In genomic region chr11:78277314-78277994, GRCh38 we compare ENCODE assay signal across 15 cellular contexts.
DNase-seq lines count a peak whose midpoint lies in the region; ATAC-seq, FAIRE-seq and TF ChIP-seq lines count a peak whose summit lies in the region.
"Had no signal": no experiment of that assay in that cellular context is flagged by ENCODE, and none has a peak within 500 bp of the region (broad histone marks: within the 10 kb centered on the region; RNA-seq: fewer than 3 reads in every experiment).

No MANE protein-coding gene starts in this region.

- H3K9me3 Mint-ChIP-seq in neural progenitor cell = peaks cover 15% of the 10 kb centered on the region
- H3K9me3 Mint-ChIP-seq: natural killer cell treated with Interleukin-12 subunit alpha and Interleukin-12 subunit beta and Interleukin-15 and Interleukin-18, amount 100 ng/mL, for 72 hours had no signal

- POLR2A ChIA-PET in A549 (lab: Yijun Ruan, JAX) (no interaction called here), K562 (lab: Yijun Ruan, JAX) (interaction anchor here (0.7 kb wide), 1 partner anchor 289 kb away, joined by 3 read pairs; no protein-coding TSS in a partner anchor)

- H3K4me3 Mint-ChIP-seq in neural progenitor cell = no peak overlapping the region
- H3K4me3 Mint-ChIP-seq: activated naive CD8-positive, alpha-beta T cell; natural killer cell treated with Interleukin-12 subunit alpha and Interleukin-12 subunit beta and Interleukin-15 and Interleukin-18, amount 100 ng/mL, for 72 hours had no signal

- intact Hi-C loops in K562 (cut with micrococcal nuclease) = no loop called here

- TF ChIP-seq EP300 in A549 (IDR thresholded peaks at IDR 0.05) (no peak), K562 (IDR thresholded peaks at IDR 0.05; ENCODE audit: low read length) (no peak)

- no peak for TF ChIP-seq RAD21 in A549 (conservative IDR thresholded peaks at IDR 0.05 in 1 of 2, IDR thresholded peaks at IDR 0.05 in 1 of 2)
- TF ChIP-seq RAD21 in K562 (CRISPR knock-in tag; conservative IDR thresholded peaks at IDR 0.05 in 1 of 2, IDR thresholded peaks at IDR 0.05 in 1 of 2) = no peak

- TF ChIP-seq CTCF in A549 (IDR thresholded peaks at IDR 0.05) (no peak), LNCaP clone FGC (IDR thresholded peaks at IDR 0.05; ENCODE audit: control insufficient read depth, extremely low read depth, insufficient read depth) (no peak), K562 (IDR thresholded peaks at IDR 0.05 in 2 of 3, conservative IDR thresholded peaks at IDR 0.05 in 1 of 3; ENCODE audit: insufficient read depth in 2 of 3, low read depth in 1 of 3, low read length in 3 of 3) (no peak), neural progenitor cell (IDR thresholded peaks at IDR 0.05) (no peak)

- H3K4me3 ChIP-seq in A549 (no peak overlapping the region), LNCaP clone FGC (ENCODE audit: low read depth, low read length) (no peak overlapping the region), K562 (no peak overlapping the region), neural progenitor cell (no peak overlapping the region)
- H3K4me3 ChIP-seq: gastrocnemius medialis had no signal

- H3K27ac Mint-ChIP-seq in neural progenitor cell = peak overlapping the region; percentile 34
- H3K27ac Mint-ChIP-seq: activated naive CD8-positive, alpha-beta T cell; natural killer cell treated with Interleukin-12 subunit alpha and Interleukin-12 subunit beta and Interleukin-15 and Interleukin-18, amount 100 ng/mL, for 72 hours had no signal

- no peaks in the 10 kb centered on the region for H4K20me1 ChIP-seq in K562 (replicated peaks; ENCODE audit: control insufficient read depth, insufficient read depth, low read length)
- no peaks in the 10 kb centered on the region for H4K20me1 ChIP-seq in neural progenitor cell (ENCODE audit: low read depth)

- H3K27ac ChIP-seq in A549 (0 out of 6 replicates have a peak overlapping the region, but pooled peaks of 1 of the 2 experiments have one; percentile 4), K562 (ENCODE audit: extremely low read depth, low read depth, low read length) (no peak overlapping the region), neural progenitor cell (no peak overlapping the region)
- H3K27ac ChIP-seq: gastrocnemius medialis, WERI-Rb-1 had no signal

- no peak for ATAC-seq in A549
- peak; percentile 25 for ATAC-seq in K562
- ATAC-seq: gastrocnemius medialis; natural killer cell treated with Interleukin-12 subunit alpha and Interleukin-12 subunit beta and Interleukin-15 and Interleukin-18, amount 100 ng/mL, for 72 hours had no signal

- CTCF ChIA-PET in A549 (lab: Yijun Ruan, JAX) = interaction anchor here (1.2 kb wide), 1 partner anchor 287 kb away, joined by 4 read pairs; no protein-coding TSS in a partner anchor
- CTCF ChIA-PET in K562 (lab: Yijun Ruan, JAX; ENCODE audit: low intra/inter-chr PET ratio) = no interaction called here

- H3K9me3 ChIP-seq in A549 (peaks cover 8% of the 10 kb centered on the region), K562 (replicated peaks; ENCODE audit: control insufficient read depth, insufficient read depth, low read depth, low read length) (peaks cover 11% of the 10 kb centered on the region), neural progenitor cell (ENCODE audit: low read depth) (peaks cover 12% of the 10 kb centered on the region)
- H3K9me3 ChIP-seq: gastrocnemius medialis had no signal

- peaks cover 5% of the 10 kb centered on the region for H3K27me3 Mint-ChIP-seq in neural progenitor cell (ENCODE audit: insufficient read depth, low read depth)
- H3K27me3 Mint-ChIP-seq: activated naive CD8-positive, alpha-beta T cell; natural killer cell treated with Interleukin-12 subunit alpha and Interleukin-12 subunit beta and Interleukin-15 and Interleukin-18, amount 100 ng/mL, for 72 hours had no signal

- FAIRE-seq in A549 (lab: Jason Lieb, UNC) = no peak
- FAIRE-seq in K562 (lab: Jason Lieb, UNC) = peak; percentile 68
- FAIRE-seq: GM12891, keratinocyte had no signal

- H2AFZ ChIP-seq in K562 (ENCODE audit: low read depth, low read length) (no peak overlapping the region), neural progenitor cell (replicated peaks) (no peak overlapping the region)

- H3K36me3 ChIP-seq in K562 (ENCODE audit: control insufficient read depth, insufficient read depth, low read length) = peaks cover 31% of the 10 kb centered on the region; the same call in 2 of the 3 replicates
- H3K36me3 ChIP-seq in neural progenitor cell = no peaks in the 10 kb centered on the region
- H3K36me3 ChIP-seq: gastrocnemius medialis, WERI-Rb-1 had no signal

- peaks cover 19% of the 10 kb centered on the region for H3K36me3 Mint-ChIP-seq in neural progenitor cell
- H3K36me3 Mint-ChIP-seq: natural killer cell treated with Interleukin-12 subunit alpha and Interleukin-12 subunit beta and Interleukin-15 and Interleukin-18, amount 100 ng/mL, for 72 hours had no signal

- TF ChIP-seq POLR2A in A549 (IDR thresholded peaks at IDR 0.05; ENCODE audit: low read length) = no peak
- no peak for TF ChIP-seq POLR2A in K562 (conservative IDR thresholded peaks at IDR 0.05)

- TSS peak; percentile 17 for BruUV-seq in K562 (replicated peaks; lab: Mats Ljungman, UMichigan)

- H3K9ac ChIP-seq in K562 (ENCODE audit: insufficient read depth in 1 of 2, low read depth in 2 of 2, low read length in 2 of 2) = no peak overlapping the region; a peak in 1 of 4 replicates
- H3K9ac ChIP-seq in neural progenitor cell = no peak overlapping the region

- H3K4me1 Mint-ChIP-seq in neural progenitor cell = peaks cover 4% of the 10 kb centered on the region

- DNase-seq in A549 (ENCODE audit: low read depth in 1 of 2, low spot score in 1 of 2) (no peak), LNCaP clone FGC (ENCODE audit: low read depth) (peak; percentile 18), K562 (ENCODE audit: extremely low read depth in 1 of 4, low spot score in 3 of 4) (no peak), neural progenitor cell (ENCODE audit: low spot score) (no peak), ACHN (no peak), glomerular visceral epithelial cell (ENCODE audit: extremely low spot score) (no peak)
- DNase-seq in activated CD4-positive, alpha-beta T cell treated with anti-CD3 and anti-CD28 coated beads, Interleukin-2, amount 50 U/mL, for 4 hours = no peak
- DNase-seq in activated CD4-positive, alpha-beta T cell treated with anti-CD3 and anti-CD28 coated beads for 4 hours = no peak
- DNase-seq: gastrocnemius medialis, NCI-H187 treated with DMSO at 0.1 percent for 48 hours, WERI-Rb-1 had no signal

- in situ Hi-C loops in K562 (cut with MboI) (no loop called here), ACHN (cut with HindIII; ENCODE audit: low pct_ligation_motif_present, low pct_unique_long_range_greater_than_20kb, low sequenced_read_pairs) (no loop called here)

- 73% methylated on average over 7 of the region's 7 CpGs for WGBS in A549 (ENCODE audit: missing lambda C conversion rate)
- 38% methylated on average over 7 of the region's 7 CpGs for WGBS in K562 (ENCODE audit: insufficient coverage, low coverage, missing lambda C conversion rate)

- no peaks in the 10 kb centered on the region for H3K9me1 ChIP-seq in K562 (ENCODE audit: control insufficient read depth, insufficient read depth, low read length)

- peak overlapping the region; percentile 39; the same call in 2 of the 3 replicates for H3K4me2 ChIP-seq in A549
- H3K4me2 ChIP-seq in K562 (ENCODE audit: insufficient read depth, low read length) = no peak overlapping the region
- H3K4me2 ChIP-seq in neural progenitor cell = no peak overlapping the region

- H3F3A ChIP-seq in neural progenitor cell (ENCODE audit: low read depth) = no peaks in the 10 kb centered on the region

- H3K27me3 ChIP-seq in K562 (ENCODE audit: control insufficient read depth in 2 of 2, insufficient read depth in 2 of 2, low read length in 2 of 2) (no peaks in the 10 kb centered on the region), neural progenitor cell (no peaks in the 10 kb centered on the region)
- H3K27me3 ChIP-seq: gastrocnemius medialis had no signal

- peaks cover 8% of the 10 kb centered on the region for H3K4me1 ChIP-seq in A549
- peaks cover 5 to 7% of the 10 kb centered on the region in 2 experiments; a peak in 2 of 5 replicates for H3K4me1 ChIP-seq in K562 (replicated peaks in 1 of 2; ENCODE audit: control insufficient read depth in 2 of 2, insufficient read depth in 2 of 2, low read length in 2 of 2)
- no peaks in the 10 kb centered on the region for H3K4me1 ChIP-seq in neural progenitor cell

- H3K79me2 ChIP-seq in K562 (ENCODE audit: control insufficient read depth, insufficient read depth, low read length) (0 out of 3 replicates have a peak, but pooled peaks cover under 1% of the 10 kb centered on the region), neural progenitor cell (ENCODE audit: low read depth) (no peaks in the 10 kb centered on the region)

TF ChIP-seq in A549, 52 proteins besides CTCF, POLR2A, EP300 and RAD21 (continues in another document):
- no peak for TF ChIP-seq ELK1 (IDR thresholded peaks at IDR 0.05; ENCODE audit: low read depth, low read length)

TF ChIP-seq in K562, 482 proteins besides CTCF, POLR2A, EP300 and RAD21 (continues in another document):
- TF ChIP-seq ATF1 (CRISPR knock-in tag; IDR thresholded peaks at IDR 0.05) (no peak), ATF1 (tag; IDR thresholded peaks at IDR 0.05) (no peak), NR2C1 (IDR thresholded peaks at IDR 0.05) (peak; percentile 39; the same call in 1 of the 2 replicates), NR2C1 (tag; IDR thresholded peaks at IDR 0.05) (peak; percentile 59), CXXC5 (CRISPR knock-in tag; IDR thresholded peaks at IDR 0.05) (0 out of 2 replicates have a peak, but pooled peaks have one; percentile 8), CBFA2T3 (IDR thresholded peaks at IDR 0.05) (0 out of 2 replicates have a peak, but pooled peaks have one; percentile 3), CEBPB (tag; IDR thresholded peaks at IDR 0.05) (no peak), CBFA2T2 (conservative IDR thresholded peaks at IDR 0.05) (0 out of 2 replicates have a peak, but pooled peaks have one; percentile 11), ERF (CRISPR knock-in tag; IDR thresholded peaks at IDR 0.05) (no peak), ZBTB2 (IDR thresholded peaks at IDR 0.05) (no peak), ZFPM2 (CRISPR knock-in tag; IDR thresholded peaks at IDR 0.05) (no peak), KLF10 (CRISPR knock-in tag; IDR thresholded peaks at IDR 0.05) (no peak), PHF20 (IDR thresholded peaks at IDR 0.05; ENCODE audit: partially characterized antibody) (no peak)
